7 cellular contexts compared by ENCODE assay signal in genomic region chr12:121889267-121889624, GRCh38. TPM values are rescaled to one million over a fixed set of nuclear protein-coding genes. Genes with fewer than 3 reads are reported as not detected.
DNase-seq lines count a peak whose midpoint lies in the region; ATAC-seq, FAIRE-seq and TF ChIP-seq lines count a peak whose summit lies in the region.

No MANE protein-coding gene starts in this region.

- peak overlapping the region; percentile 87 for H3K4me3 ChIP-seq in HUES6 (ENCODE audit: low read depth, low read length)
- peak overlapping the region; percentile 73 to 92 for H3K4me3 ChIP-seq in kidney (ENCODE audit: low read length in 2 of 2)
- peak overlapping the region; percentile 63 to 82 (median 73) for H3K4me3 ChIP-seq in stomach

- no peak for FAIRE-seq in kidney (lab: Jason Lieb, UNC)

- H3K27ac Mint-ChIP-seq in activated naive CD8-positive, alpha-beta T cell: peak overlapping the region; percentile 97

- no peaks in the 10 kb centered on the region for H3K27me3 Mint-ChIP-seq in activated naive CD8-positive, alpha-beta T cell

- H3K4me1 ChIP-seq in HUES6 (ENCODE audit: control insufficient read depth, insufficient read depth, low read length) (peaks cover 17% of the 10 kb centered on the region), kidney (ENCODE audit: control insufficient read depth in 1 of 2, insufficient read depth in 1 of 2, low read depth in 1 of 2, low read length in 2 of 2) (peaks cover 6 to 22% of the 10 kb centered on the region in 2 donors), stomach (peaks cover 29 to 57% (median 52%) of the 10 kb centered on the region in 4 donors)

- peaks cover 2% of the 10 kb centered on the region for H3K36me3 Mint-ChIP-seq in activated naive CD8-positive, alpha-beta T cell

- ATAC-seq in HG02798 (IDR thresholded peaks at IDR 0.05; ENCODE audit: poor library complexity, unreplicated experiment) (no peak), GM19351 (IDR thresholded peaks at IDR 0.05; ENCODE audit: unreplicated experiment) (no peak)

- no peak for TF ChIP-seq POLR2A in stomach (IDR thresholded peaks at IDR 0.05)

- H3K36me3 ChIP-seq in HUES6 (ENCODE audit: control insufficient read depth, insufficient read depth, low read length): no peaks in the 10 kb centered on the region; the same call in 1 of the 2 replicates
- H3K36me3 ChIP-seq in kidney (ENCODE audit: control insufficient read depth in 1 of 2, insufficient read depth in 2 of 2, low read length in 2 of 2): no peaks in the 10 kb centered on the region
- H3K36me3 ChIP-seq in stomach: peaks cover 0 to 23% (median 20%) of the 10 kb centered on the region in 4 donors

- H3K27ac ChIP-seq in HUES6 (ENCODE audit: low read depth, low read length): peak overlapping the region; percentile 90; the same call in 1 of the 2 replicates
- peak overlapping the region; percentile 91 to 96 for H3K27ac ChIP-seq in kidney (ENCODE audit: low read depth in 2 of 2, low read length in 2 of 2)
- H3K27ac ChIP-seq in stomach: peak overlapping the region; percentile 94 to 98 (median 97)

- H3K27me3 ChIP-seq in HUES6 (ENCODE audit: control insufficient read depth, insufficient read depth, low read length): no peaks in the 10 kb centered on the region
- H3K27me3 ChIP-seq in stomach: no peaks in the 10 kb centered on the region

- WGBS in stomach, 5 donors: 0 to 3% (median 2%) methylated on average over 7 of the region's 7 CpGs

- peak overlapping the region; percentile 99 for H3K4me3 Mint-ChIP-seq in activated naive CD8-positive, alpha-beta T cell

- intact Hi-C loops in kidney (cut with DNase I): no loop called here
- intact Hi-C loops in stomach (cut with DNase I; ENCODE audit: low total_unique reads): no loop called here

- H3K9ac ChIP-seq in HUES6 (ENCODE audit: low read length): peak overlapping the region; percentile 96
- H3K9ac ChIP-seq in kidney (ENCODE audit: low read length in 2 of 2): peak overlapping the region; percentile 85 to 91

- no peak for DNase-seq in kidney
- no peak for DNase-seq in stomach
- no peak for DNase-seq in stimulated activated CD4-positive, alpha-beta T cell treated with anti-CD3 and anti-CD28 coated beads, Interleukin-4, amount 100 ng/mL, for 1 hour

- no peaks in the 10 kb centered on the region for H3K9me3 Mint-ChIP-seq in activated naive CD8-positive, alpha-beta T cell (ENCODE audit: low read depth)

- H3K9me3 ChIP-seq in HUES6 (ENCODE audit: control insufficient read depth, insufficient read depth, low read depth, low read length) (no peaks in the 10 kb centered on the region), kidney (ENCODE audit: control insufficient read depth in 1 of 2, low read length in 2 of 2) (no peaks in the 10 kb centered on the region), stomach (no peaks in the 10 kb centered on the region)

- no peak for TF ChIP-seq CTCF in kidney (IDR thresholded peaks at IDR 0.05; ENCODE audit: borderline replicate concordance, extremely low read depth, insufficient read depth)
- no peak for TF ChIP-seq CTCF in stomach (IDR thresholded peaks at IDR 0.05)

- peaks cover 46% of the 10 kb centered on the region for H3K4me1 Mint-ChIP-seq in activated naive CD8-positive, alpha-beta T cell (ENCODE audit: low read depth)

- no peak for TF ChIP-seq EP300 in stomach (IDR thresholded peaks at IDR 0.05)

RNA-seq across cellular contexts. Expression of gene PSMD9, which starts 0.7 kb away (rescaled TPM):
- 54.9 TPM for total RNA-seq in kidney
- polyA plus RNA-seq in kidney (ENCODE audit: insufficient read depth, low read depth, low replicate concordance): 115 TPM
- 10 to 100 TPM in 3 of 5 donors, 1 to 10 TPM in 2; 2.9 to 38.8 (median 14.0) TPM for total RNA-seq in stomach
- 10 to 100 TPM; 44.1 to 97.3 (median 85.5) TPM for polyA plus RNA-seq in stomach

RNA-seq across cellular contexts. Expression of gene CFAP251, which starts 29.1 kb away (rescaled TPM):
- total RNA-seq in kidney: 10.8 TPM
- polyA plus RNA-seq in kidney (ENCODE audit: insufficient read depth, low read depth, low replicate concordance): 2.9 TPM
- 1 to 10 TPM in 3 of 5 donors, under 1 TPM in 1, not detected in 1; 0.29 to 2.8 (median 1.2) TPM for total RNA-seq in stomach
- 1 to 10 TPM in 1 of 3 donors, under 1 TPM in 1, not detected in 1; 0.85 to 1.2 TPM for polyA plus RNA-seq in stomach

RNA-seq across cellular contexts. Expression of gene HPD, which starts 30.6 kb away (rescaled TPM):
- total RNA-seq in kidney: 4.6 TPM
- 393 TPM for polyA plus RNA-seq in kidney (ENCODE audit: insufficient read depth, low read depth, low replicate concordance)
- under 1 TPM in 1 of 5 donors, not detected in 4; 0.73 TPM for total RNA-seq in stomach
- 1 to 10 TPM in 1 of 3 donors, under 1 TPM in 1, not detected in 1; 0.40 to 3.1 TPM for polyA plus RNA-seq in stomach
